Comparison of ENCODE assay signal across 24 cellular contexts in the genomic region with DNA sequence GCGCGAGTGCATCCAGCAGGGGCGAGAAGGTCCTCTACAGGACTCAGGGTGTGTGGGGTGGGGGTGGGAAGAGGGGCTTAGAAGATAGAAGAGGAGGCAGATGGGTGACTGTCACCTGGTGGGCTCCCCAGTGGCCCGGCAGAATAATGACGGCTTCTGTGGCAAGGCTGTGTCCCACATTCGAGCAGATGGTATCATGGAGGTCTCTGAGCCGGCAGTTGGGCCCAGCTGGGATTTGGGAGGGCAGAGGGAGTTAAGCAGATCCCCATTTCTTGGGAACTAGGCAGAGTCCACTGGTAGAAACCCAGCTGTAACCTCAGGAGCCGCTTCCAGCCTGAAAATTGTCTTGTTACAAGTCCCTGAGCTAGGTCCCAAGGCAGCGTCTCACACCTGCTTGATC.
"Had no signal": no experiment of that assay in that cellular context is flagged by ENCODE, and none has a peak within 500 bp of the region (broad histone marks: within the 10 kb centered on the region; RNA-seq: fewer than 3 reads in every experiment).

No MANE protein-coding gene starts in this region.

- H3K36me3 ChIP-seq: SJSA1 had no signal

- H3K4me3 ChIP-seq: body of pancreas, SJSA1 had no signal

- ATAC-seq: activated CD8-positive, alpha-beta memory T cell treated with anti-CD3 and anti-CD28 coated beads, Interleukin-2, amount 10 ng/mL, durations not matched to agents 7 days and 5 days; body of pancreas; SK-N-SH treated with all-trans-retinoic acid at 6 μM for 48 hours; WTC11 had no signal

- H3K4me1 ChIP-seq: body of pancreas, SJSA1 had no signal

- H3K27ac ChIP-seq: body of pancreas, SJSA1 had no signal

- H3K27me3 ChIP-seq: body of pancreas, SJSA1 had no signal

- DNase-seq: activated CD4-positive, alpha-beta T cell treated with anti-CD3 and anti-CD28 coated beads for 48 hours; activated CD4-positive, alpha-beta T cell treated with anti-CD3 and anti-CD28 coated beads, Interleukin-2, amount 50 U/mL, for 4 hours; activated CD4-positive, CD25-positive, alpha-beta regulatory T cell treated with anti-CD3 and anti-CD28 coated beads, Interleukin-2, amount 50 U/mL, for 72 hours; activated CD8-positive, alpha-beta memory T cell treated with anti-CD3 and anti-CD28 coated beads, Interleukin-2, amount 10 ng/mL, durations not matched to agents 7 days and 5 days; activated effector memory CD4-positive, alpha-beta T cell treated with Interleukin-2 at 50 U/mL for 16 hours; activated naive CD4-positive, alpha-beta T cell; activated T-cell treated with anti-CD3 and anti-CD28 coated beads, Interleukin-2, amount 50 U/mL, for 24 hours; aorta; body of pancreas; central memory CD4-positive, alpha-beta T cell; Kasumi-1; NCI-H1048; NCI-H146; NCI-H187 treated with DMSO at 0.1 percent for 48 hours; NCI-H2081 treated with DMSO at 0.1 percent for 48 hours; NCI-H226; NCI-H748 treated with DMSO at 0.1 percent for 48 hours; SHP77; SW 1271 had no signal

- H3K9me3 ChIP-seq: body of pancreas, SJSA1 had no signal

- FAIRE-seq: bronchial epithelial cell, RCC 7860 had no signal
